Comparison of ENCODE assay signal across 8 cellular contexts in genomic region chr3:109098245-109098644, GRCh38. TPM values are rescaled to one million over a fixed set of nuclear protein-coding genes. Genes with fewer than 3 reads are reported as not detected.
A peak's percentile ranks its signal among the peaks of the same experiment; 100 is the strongest.
DNase-seq lines count a peak whose midpoint lies in the region; ATAC-seq, FAIRE-seq and TF ChIP-seq lines count a peak whose summit lies in the region.

No MANE protein-coding gene starts in this region.

- H3K9ac ChIP-seq in GM12878 (ENCODE audit: control insufficient read depth, insufficient read depth, low read length), result no peak overlapping the region

- BruUV-seq in GM12878 (replicated peaks; lab: Mats Ljungman, UMichigan), result no TSS peak

- CTCF ChIA-PET in GM12878 (lab: Yijun Ruan, JAX), result interaction anchor here (0.6 to 3.8 kb wide), 6 partner anchors 15 to 434 kb away, joined by 3 to 25 read pairs (median 6); no protein-coding TSS in a partner anchor

- SMC1A ChIA-PET in GM12878 (lab: Charles Lee; ENCODE audit: uncharacterized antibody, unreplicated experiment), result interaction anchor here (1.1 to 3.9 kb wide), 2 partner anchors 15 to 74 kb away, joined by 5 to 17 read pairs; no protein-coding TSS in a partner anchor

- H3K27me3 ChIP-seq in GM12878 (replicated peaks in 1 of 2; ENCODE audit: control insufficient read depth in 2 of 2, insufficient read depth in 2 of 2, low read length in 1 of 2) (no peaks in the 10 kb centered on the region), small intestine (ENCODE audit: control insufficient read depth in 2 of 2, insufficient read depth in 2 of 2, low read length in 2 of 2) (no peaks in the 10 kb centered on the region), sigmoid colon (no peaks in the 10 kb centered on the region), tibial artery (no peaks in the 10 kb centered on the region)

- RAD21 ChIA-PET in GM12878 (lab: Charles Lee; ENCODE audit: unreplicated experiment), result interaction anchor here (1.0 kb wide), 2 partner anchors 17 to 75 kb away, joined by 4 to 6 read pairs; no protein-coding TSS in a partner anchor

- H3K36me3 ChIP-seq in GM12878 (ENCODE audit: control insufficient read depth in 2 of 2, insufficient read depth in 2 of 2, low read length in 1 of 2), result no peaks in the 10 kb centered on the region
- H3K36me3 ChIP-seq in small intestine (ENCODE audit: control insufficient read depth in 2 of 2, insufficient read depth in 2 of 2, low read length in 2 of 2), result no peaks in the 10 kb centered on the region
- H3K36me3 ChIP-seq in sigmoid colon, result no peaks in the 10 kb centered on the region
- no peaks in the 10 kb centered on the region for H3K36me3 ChIP-seq in tibial artery

- in situ Hi-C loops in GM12878 (cut with MboI), result loop anchor here (25.0 kb wide), 1 partner anchor 436 kb away; no protein-coding TSS in a partner anchor

- no peaks in the 10 kb centered on the region for H3K4me1 ChIP-seq in GM12878 (ENCODE audit: control insufficient read depth, insufficient read depth, low read length)
- no peaks in the 10 kb centered on the region for H3K4me1 ChIP-seq in small intestine (ENCODE audit: control insufficient read depth in 2 of 2, insufficient read depth in 1 of 2, low read depth in 1 of 2, low read length in 1 of 2)
- H3K4me1 ChIP-seq in sigmoid colon, result no peaks in the 10 kb centered on the region
- no peaks in the 10 kb centered on the region for H3K4me1 ChIP-seq in tibial artery

- H3K9me3 ChIP-seq in GM12878 (replicated peaks; ENCODE audit: control insufficient read depth, insufficient read depth, low read length), result no peaks in the 10 kb centered on the region
- H3K9me3 ChIP-seq in small intestine (ENCODE audit: control insufficient read depth, low read depth), result no peaks in the 10 kb centered on the region
- H3K9me3 ChIP-seq in sigmoid colon, result no peaks in the 10 kb centered on the region
- no peaks in the 10 kb centered on the region for H3K9me3 ChIP-seq in tibial artery

- peak; percentile 27; the same call in 1 of the 2 replicates for TF ChIP-seq RAD21 in GM12878 (IDR thresholded peaks at IDR 0.05; ENCODE audit: insufficient read depth, low read depth, low read length)

- TF ChIP-seq EP300 in GM12878 (IDR thresholded peaks at IDR 0.05; ENCODE audit: borderline replicate concordance in 1 of 2, control insufficient read depth in 1 of 2, low read depth in 2 of 2, low read length in 2 of 2), result no peak
- no peak for TF ChIP-seq EP300 in sigmoid colon (IDR thresholded peaks at IDR 0.05)

- POLR2A ChIA-PET in GM12878 (lab: Charles Lee), result no interaction called here

- WGBS in GM12878 (ENCODE audit: insufficient coverage, insufficient replicate concordance, low lambda C conversion rate, missing lambda C conversion rate), result 12% methylated on average over 4 of the region's 4 CpGs
- WGBS in small intestine, 3 donors, result 27 to 57% (median 40%) methylated on average over 4 of the region's 4 CpGs
- 26 to 67% methylated on average over 4 of the region's 4 CpGs for whole genome bisulfite sequencing in sigmoid colon, 2 donors

- no peak overlapping the region for H3K4me3 ChIP-seq in Jurkat, Clone E6-1 (ENCODE audit: low read length)
- no peak overlapping the region for H3K4me3 ChIP-seq in GM12878
- H3K4me3 ChIP-seq in small intestine (ENCODE audit: low read depth in 1 of 2, low read length in 2 of 2), result no peak overlapping the region
- H3K4me3 ChIP-seq in sigmoid colon, result no peak overlapping the region
- H3K4me3 ChIP-seq in tibial artery, result no peak overlapping the region

- H3K27ac ChIP-seq in GM12878 (ENCODE audit: control insufficient read depth, insufficient read depth), result no peak overlapping the region
- no peak overlapping the region for H3K27ac ChIP-seq in small intestine (ENCODE audit: low read depth in 1 of 2, low read length in 1 of 2)
- H3K27ac ChIP-seq in sigmoid colon, result no peak overlapping the region
- no peak overlapping the region for H3K27ac ChIP-seq in tibial artery

- no peaks in the 10 kb centered on the region for H4K20me1 ChIP-seq in GM12878 (ENCODE audit: control insufficient read depth, insufficient read depth)

- no peak for FAIRE-seq in GM12878 (lab: Jason Lieb, UNC)
- no peak for FAIRE-seq in small intestine (lab: Jason Lieb, UNC)

- H2AFZ ChIP-seq in GM12878 (ENCODE audit: control insufficient read depth, low read depth, low read length), result no peak overlapping the region

- DNase-seq in SKM-1 treated with dmso at 0.1 percent for 144 hours (lab: John Stamatoyannopoulos, UW; ENCODE audit: unreplicated experiment), result peak; percentile 20
- no peak for DNase-seq in SKM-1 (lab: John Stamatoyannopoulos, UW; ENCODE audit: unreplicated experiment)
- peak; percentile 9 for DNase-seq in Jurkat, Clone E6-1 (ENCODE audit: low read depth, low spot score)
- DNase-seq in GM12878 (ENCODE audit: low read depth, low spot score), result no peak
- DNase-seq in small intestine, result peak; percentile 62
- DNase-seq in sigmoid colon, result no peak
- DNase-seq in tibial artery, result no peak
- DNase-seq in HCEC 1CT, result no peak

- H3K79me2 ChIP-seq in GM12878 (ENCODE audit: control insufficient read depth, insufficient read depth, low read length), result no peaks in the 10 kb centered on the region

- TF ChIP-seq CTCF in GM12878 (IDR thresholded peaks at IDR 0.05 in 2 of 3, conservative IDR thresholded peaks at IDR 0.05 in 1 of 3; ENCODE audit: control insufficient read depth in 2 of 3, extremely low read depth in 1 of 3, insufficient read depth in 1 of 3, low read depth in 3 of 3, low read length in 3 of 3) (peak in 2 of 3 experiments; percentile 50 to 56; a peak in 4 of 6 replicates), sigmoid colon (IDR thresholded peaks at IDR 0.05) (no peak), tibial artery (IDR thresholded peaks at IDR 0.05) (no peak)

- intact Hi-C loops in GM12878 (cut with micrococcal nuclease; ENCODE audit: unreplicated experiment) (no loop called here), sigmoid colon (cut with DNase I) (no loop called here), tibial artery (cut with DNase I; ENCODE audit: low total_unique reads) (no loop called here)

- ATAC-seq in GM12878, result peak; percentile 84

- no peak for TF ChIP-seq POLR2A in GM12878 (IDR thresholded peaks at IDR 0.05; ENCODE audit: low read depth, low read length)
- TF ChIP-seq POLR2A in sigmoid colon (IDR thresholded peaks at IDR 0.05), result no peak

- no peak overlapping the region for H3K4me2 ChIP-seq in GM12878 (ENCODE audit: control insufficient read depth, insufficient read depth)

TF ChIP-seq in GM12878, 131 proteins besides CTCF, POLR2A, EP300 and RAD21:
- TF ChIP-seq SMAD5 (IDR thresholded peaks at IDR 0.05; ENCODE audit: low read depth), result no peak
- peak; percentile 22; the same call in 1 of the 2 replicates for TF ChIP-seq SMC3 (IDR thresholded peaks at IDR 0.05; ENCODE audit: borderline replicate concordance, low read length)

RNA-seq across cellular contexts. Expression of gene MORC1, which starts 19.7 kb away (rescaled TPM):
- not detected for polyA plus RNA-seq in Jurkat, Clone E6-1 (2012; ENCODE audit: insufficient read depth, insufficient read length)
- total RNA-seq in GM12878 (2013; cell fraction: nucleolus; rRNA removed), result 0.15 TPM in 1 of 2 replicates, not detected in the other
- total RNA-seq in GM12878 (2014; rRNA removed), result not detected in 2 replicates
- total RNA-seq in GM12878 (2014; rRNA removed; fragmentation: Illumina TruSeq; extraction: Trizol), result not detected in 2 replicates
- total RNA-seq in GM12878 (2021), result not detected in 2 replicates
- polyA plus RNA-seq in GM12878 (2011; ENCODE audit: low read depth), result not detected
- 0.18 and 0.26 TPM in 2 replicates for polyA plus RNA-seq in GM12878 (2011; rRNA removed)
- polyA plus RNA-seq in GM12878 (2011; cell fraction: cytosol; rRNA removed), result 0.04 and 0.05 TPM in 2 replicates
- polyA plus RNA-seq in GM12878 (2011; cell fraction: nucleus; rRNA removed), result 0.07 and 0.12 TPM in 2 replicates
- polyA plus RNA-seq in GM12878 (2012), result not detected in 2 replicates
- not detected in 2 replicates for polyA plus RNA-seq in GM12878 (2014; fragmentation: Illumina TruSeq; extraction: Trizol)
- not detected for polyA plus RNA-seq in GM12878 (2014; fragmentation: Nextera tagmentation; extraction: Ambion mirVana)
- not detected in 2 replicates for polyA plus RNA-seq in GM12878 (2014; rRNA removed)
- polyA plus RNA-seq in GM12878 (2016; fragmentation: Nextera tagmentation; extraction: Ambion mirVana), result not detected
- polyA minus RNA-seq in GM12878 (2011; rRNA and poly(A)+ RNA removed), result 0.15 TPM in 1 of 2 replicates, not detected in the other
- polyA minus RNA-seq in GM12878 (2011; cell fraction: cytosol; rRNA and poly(A)+ RNA removed), result not detected in 2 replicates
- polyA minus RNA-seq in GM12878 (2011; cell fraction: nucleus; rRNA and poly(A)+ RNA removed), result 0.12 TPM in 1 of 2 replicates, not detected in the other
- polyA plus RNA-seq in small intestine, result not detected
- total RNA-seq in sigmoid colon, result not detected
- under 1 TPM in 1 of 3 donors, not detected in 2; 0.03 TPM for polyA plus RNA-seq in sigmoid colon

RNA-seq across cellular contexts. Expression of gene C3orf85, which starts 38.3 kb away (rescaled TPM):
- not detected for polyA plus RNA-seq in Jurkat, Clone E6-1 (2012; ENCODE audit: insufficient read depth, insufficient read length)
- total RNA-seq in GM12878 (2013; cell fraction: nucleolus; rRNA removed), result not detected in 2 replicates
- total RNA-seq in GM12878 (2014; rRNA removed) (not detected in 2 replicates), GM12878 (2014; rRNA removed; fragmentation: Illumina TruSeq; extraction: Trizol) (not detected in 2 replicates), GM12878 (2021) (not detected in 2 replicates), sigmoid colon (not detected)
- polyA plus RNA-seq in GM12878 (2011; ENCODE audit: low read depth), result not detected
- polyA plus RNA-seq in GM12878 (2011; rRNA removed) (not detected in 2 replicates), GM12878 (2014; fragmentation: Illumina TruSeq; extraction: Trizol) (not detected in 2 replicates), GM12878 (2014; fragmentation: Nextera tagmentation; extraction: Ambion mirVana) (not detected), GM12878 (2014; rRNA removed) (not detected in 2 replicates), GM12878 (2016; fragmentation: Nextera tagmentation; extraction: Ambion mirVana) (not detected), small intestine (100 to 1,000 TPM in 2 of 3 donors, 10 to 100 TPM in 1; 10.3 to 131 (median 121) TPM), sigmoid colon (10 to 100 TPM in 2 of 3 donors, 1 to 10 TPM in 1; 5.1 to 36.5 (median 18.6) TPM)
- not detected in 2 replicates for polyA plus RNA-seq in GM12878 (2011; cell fraction: cytosol; rRNA removed)
- not detected in 2 replicates for polyA plus RNA-seq in GM12878 (2011; cell fraction: nucleus; rRNA removed)
- not detected in 2 replicates for polyA plus RNA-seq in GM12878 (2012)
- polyA minus RNA-seq in GM12878 (2011; rRNA and poly(A)+ RNA removed), result not detected in 2 replicates
- polyA minus RNA-seq in GM12878 (2011; cell fraction: cytosol; rRNA and poly(A)+ RNA removed), result not detected in 2 replicates
- polyA minus RNA-seq in GM12878 (2011; cell fraction: nucleus; rRNA and poly(A)+ RNA removed), result not detected in 2 replicates

Comparison
In these comparisons a context has a peak if more than half of its experiments do, and no peak if none do; other contexts are left out.
1. DNase-seq: peak in SKM-1 treated with dmso at 0.1 percent for 144 hours (single experiment), Jurkat, Clone E6-1 (single experiment) and small intestine (single experiment); none in SKM-1 (single experiment), GM12878 (single experiment), sigmoid colon (single experiment), tibial artery (0 of 2) and HCEC 1CT (single experiment).
2. CTCF ChIP-seq: peak in GM12878 (2 of 3); none in sigmoid colon (0 of 4) and tibial artery (0 of 2).
3. RNA of gene C3orf85, which starts 38.3 kb away (polyA plus RNA-seq): 10.3 to 131 TPM in small intestine and 5.1 to 36.5 TPM in sigmoid colon; not detected in GM12878; every median in the first group is over 4 times any median in the second.